Comparison of ENCODE assay signal across 2 cellular contexts in the genomic region with DNA sequence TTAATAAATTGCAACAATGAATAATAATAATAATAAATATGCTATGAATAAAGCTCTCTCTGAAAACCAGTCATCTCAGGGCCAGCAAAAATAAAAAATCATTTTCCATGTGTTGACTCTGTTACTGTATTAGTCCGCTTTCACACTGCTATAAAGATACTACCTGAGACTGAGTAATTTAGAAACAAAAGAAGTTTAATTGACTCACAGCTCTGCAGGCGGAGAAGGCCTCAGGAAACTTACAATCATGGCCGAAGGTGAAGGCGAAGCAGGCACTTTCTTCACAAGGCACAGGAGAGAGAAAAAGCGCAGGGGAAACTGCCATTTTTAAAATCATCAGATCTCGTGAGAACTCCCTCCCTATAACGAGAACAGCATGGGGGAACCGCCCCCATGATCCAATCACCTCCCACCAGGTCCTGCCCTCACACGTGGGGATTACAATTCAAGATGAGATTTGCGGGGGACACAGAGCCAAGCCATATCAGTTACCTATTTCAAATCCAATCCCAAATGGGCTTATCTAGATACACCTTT.
TF ChIP-seq lines count a peak whose summit lies in the region.

No MANE protein-coding gene starts in this region.

TF ChIP-seq in GM12878, 131 proteins besides CTCF, POLR2A, EP300 and RAD21 (continued from another document and continues in another):
- TF ChIP-seq NFXL1 (IDR thresholded peaks at IDR 0.05; ENCODE audit: borderline replicate concordance) (no peak), BACH1 (IDR thresholded peaks at IDR 0.05; ENCODE audit: borderline replicate concordance) (no peak), HCFC1 (IDR thresholded peaks at IDR 0.05; ENCODE audit: low read length) (0 out of 2 replicates have a peak, but pooled peaks have one; percentile 21), TBL1XR1 (IDR thresholded peaks at IDR 0.05; ENCODE audit: low read depth, low read length) (no peak), NFIC (IDR thresholded peaks at IDR 0.05; ENCODE audit: low read depth, low read length) (no peak), POU2F2 (IDR thresholded peaks at IDR 0.05; ENCODE audit: borderline replicate concordance, low read depth, low read length) (no peak)
- TF ChIP-seq, protein P1, sequence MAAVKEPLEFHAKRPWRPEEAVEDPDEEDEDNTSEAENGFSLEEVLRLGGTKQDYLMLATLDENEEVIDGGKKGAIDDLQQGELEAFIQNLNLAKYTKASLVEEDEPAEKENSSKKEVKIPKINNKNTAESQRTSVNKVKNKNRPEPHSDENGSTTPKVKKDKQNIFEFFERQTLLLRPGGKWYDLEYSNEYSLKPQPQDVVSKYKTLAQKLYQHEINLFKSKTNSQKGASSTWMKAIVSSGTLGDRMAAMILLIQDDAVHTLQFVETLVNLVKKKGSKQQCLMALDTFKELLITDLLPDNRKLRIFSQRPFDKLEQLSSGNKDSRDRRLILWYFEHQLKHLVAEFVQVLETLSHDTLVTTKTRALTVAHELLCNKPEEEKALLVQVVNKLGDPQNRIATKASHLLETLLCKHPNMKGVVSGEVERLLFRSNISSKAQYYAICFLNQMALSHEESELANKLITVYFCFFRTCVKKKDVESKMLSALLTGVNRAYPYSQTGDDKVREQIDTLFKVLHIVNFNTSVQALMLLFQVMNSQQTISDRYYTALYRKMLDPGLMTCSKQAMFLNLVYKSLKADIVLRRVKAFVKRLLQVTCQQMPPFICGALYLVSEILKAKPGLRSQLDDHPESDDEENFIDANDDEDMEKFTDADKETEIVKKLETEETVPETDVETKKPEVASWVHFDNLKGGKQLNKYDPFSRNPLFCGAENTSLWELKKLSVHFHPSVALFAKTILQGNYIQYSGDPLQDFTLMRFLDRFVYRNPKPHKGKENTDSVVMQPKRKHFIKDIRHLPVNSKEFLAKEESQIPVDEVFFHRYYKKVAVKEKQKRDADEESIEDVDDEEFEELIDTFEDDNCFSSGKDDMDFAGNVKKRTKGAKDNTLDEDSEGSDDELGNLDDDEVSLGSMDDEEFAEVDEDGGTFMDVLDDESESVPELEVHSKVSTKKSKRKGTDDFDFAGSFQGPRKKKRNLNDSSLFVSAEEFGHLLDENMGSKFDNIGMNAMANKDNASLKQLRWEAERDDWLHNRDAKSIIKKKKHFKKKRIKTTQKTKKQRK (IDR thresholded peaks at IDR 0.05; ENCODE audit: low read depth, low read length), result no peak
- TF ChIP-seq, protein P2, sequence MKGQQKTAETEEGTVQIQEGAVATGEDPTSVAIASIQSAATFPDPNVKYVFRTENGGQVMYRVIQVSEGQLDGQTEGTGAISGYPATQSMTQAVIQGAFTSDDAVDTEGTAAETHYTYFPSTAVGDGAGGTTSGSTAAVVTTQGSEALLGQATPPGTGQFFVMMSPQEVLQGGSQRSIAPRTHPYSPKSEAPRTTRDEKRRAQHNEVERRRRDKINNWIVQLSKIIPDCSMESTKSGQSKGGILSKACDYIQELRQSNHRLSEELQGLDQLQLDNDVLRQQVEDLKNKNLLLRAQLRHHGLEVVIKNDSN (IDR thresholded peaks at IDR 0.05; ENCODE audit: borderline replicate concordance, extremely low read length, insufficient read depth, low read depth, low read length), result no peak
- TF ChIP-seq, protein P3, sequence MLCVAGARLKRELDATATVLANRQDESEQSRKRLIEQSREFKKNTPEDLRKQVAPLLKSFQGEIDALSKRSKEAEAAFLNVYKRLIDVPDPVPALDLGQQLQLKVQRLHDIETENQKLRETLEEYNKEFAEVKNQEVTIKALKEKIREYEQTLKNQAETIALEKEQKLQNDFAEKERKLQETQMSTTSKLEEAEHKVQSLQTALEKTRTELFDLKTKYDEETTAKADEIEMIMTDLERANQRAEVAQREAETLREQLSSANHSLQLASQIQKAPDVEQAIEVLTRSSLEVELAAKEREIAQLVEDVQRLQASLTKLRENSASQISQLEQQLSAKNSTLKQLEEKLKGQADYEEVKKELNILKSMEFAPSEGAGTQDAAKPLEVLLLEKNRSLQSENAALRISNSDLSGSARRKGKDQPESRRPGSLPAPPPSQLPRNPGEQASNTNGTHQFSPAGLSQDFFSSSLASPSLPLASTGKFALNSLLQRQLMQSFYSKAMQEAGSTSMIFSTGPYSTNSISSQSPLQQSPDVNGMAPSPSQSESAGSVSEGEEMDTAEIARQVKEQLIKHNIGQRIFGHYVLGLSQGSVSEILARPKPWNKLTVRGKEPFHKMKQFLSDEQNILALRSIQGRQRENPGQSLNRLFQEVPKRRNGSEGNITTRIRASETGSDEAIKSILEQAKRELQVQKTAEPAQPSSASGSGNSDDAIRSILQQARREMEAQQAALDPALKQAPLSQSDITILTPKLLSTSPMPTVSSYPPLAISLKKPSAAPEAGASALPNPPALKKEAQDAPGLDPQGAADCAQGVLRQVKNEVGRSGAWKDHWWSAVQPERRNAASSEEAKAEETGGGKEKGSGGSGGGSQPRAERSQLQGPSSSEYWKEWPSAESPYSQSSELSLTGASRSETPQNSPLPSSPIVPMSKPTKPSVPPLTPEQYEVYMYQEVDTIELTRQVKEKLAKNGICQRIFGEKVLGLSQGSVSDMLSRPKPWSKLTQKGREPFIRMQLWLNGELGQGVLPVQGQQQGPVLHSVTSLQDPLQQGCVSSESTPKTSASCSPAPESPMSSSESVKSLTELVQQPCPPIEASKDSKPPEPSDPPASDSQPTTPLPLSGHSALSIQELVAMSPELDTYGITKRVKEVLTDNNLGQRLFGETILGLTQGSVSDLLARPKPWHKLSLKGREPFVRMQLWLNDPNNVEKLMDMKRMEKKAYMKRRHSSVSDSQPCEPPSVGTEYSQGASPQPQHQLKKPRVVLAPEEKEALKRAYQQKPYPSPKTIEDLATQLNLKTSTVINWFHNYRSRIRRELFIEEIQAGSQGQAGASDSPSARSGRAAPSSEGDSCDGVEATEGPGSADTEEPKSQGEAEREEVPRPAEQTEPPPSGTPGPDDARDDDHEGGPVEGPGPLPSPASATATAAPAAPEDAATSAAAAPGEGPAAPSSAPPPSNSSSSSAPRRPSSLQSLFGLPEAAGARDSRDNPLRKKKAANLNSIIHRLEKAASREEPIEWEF (IDR thresholded peaks at IDR 0.05; ENCODE audit: insufficient replicate concordance, low read depth, low read length), result no peak
- TF ChIP-seq, protein P4, sequence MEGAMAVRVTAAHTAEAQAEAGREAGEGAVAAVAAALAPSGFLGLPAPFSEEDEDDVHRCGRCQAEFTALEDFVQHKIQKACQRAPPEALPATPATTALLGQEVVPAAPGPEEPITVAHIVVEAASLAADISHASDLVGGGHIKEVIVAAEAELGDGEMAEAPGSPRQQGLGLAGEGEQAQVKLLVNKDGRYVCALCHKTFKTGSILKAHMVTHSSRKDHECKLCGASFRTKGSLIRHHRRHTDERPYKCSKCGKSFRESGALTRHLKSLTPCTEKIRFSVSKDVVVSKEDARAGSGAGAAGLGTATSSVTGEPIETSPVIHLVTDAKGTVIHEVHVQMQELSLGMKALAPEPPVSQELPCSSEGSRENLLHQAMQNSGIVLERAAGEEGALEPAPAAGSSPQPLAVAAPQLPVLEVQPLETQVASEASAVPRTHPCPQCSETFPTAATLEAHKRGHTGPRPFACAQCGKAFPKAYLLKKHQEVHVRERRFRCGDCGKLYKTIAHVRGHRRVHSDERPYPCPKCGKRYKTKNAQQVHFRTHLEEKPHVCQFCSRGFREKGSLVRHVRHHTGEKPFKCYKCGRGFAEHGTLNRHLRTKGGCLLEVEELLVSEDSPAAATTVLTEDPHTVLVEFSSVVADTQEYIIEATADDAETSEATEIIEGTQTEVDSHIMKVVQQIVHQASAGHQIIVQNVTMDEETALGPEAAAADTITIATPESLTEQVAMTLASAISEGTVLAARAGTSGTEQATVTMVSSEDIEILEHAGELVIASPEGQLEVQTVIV (IDR thresholded peaks at IDR 0.05; ENCODE audit: borderline replicate concordance, partially characterized antibody), result no peak

TF ChIP-seq in SK-N-SH, 30 proteins besides CTCF, POLR2A, EP300 and RAD21 (continued from another document):
- TF ChIP-seq NFIC (IDR thresholded peaks at IDR 0.05; ENCODE audit: borderline replicate concordance), result no peak
- no peak for TF ChIP-seq TAF1 (IDR thresholded peaks at IDR 0.05; ENCODE audit: borderline replicate concordance, low read depth, low read length)
- no peak for TF ChIP-seq RFX5 (IDR thresholded peaks at IDR 0.05; ENCODE audit: low read length)
TF ChIP-seq in SK-N-SH: peak in this region for 0.
